Comparison of ENCODE assay signal across 12 cellular contexts in the genomic region with DNA sequence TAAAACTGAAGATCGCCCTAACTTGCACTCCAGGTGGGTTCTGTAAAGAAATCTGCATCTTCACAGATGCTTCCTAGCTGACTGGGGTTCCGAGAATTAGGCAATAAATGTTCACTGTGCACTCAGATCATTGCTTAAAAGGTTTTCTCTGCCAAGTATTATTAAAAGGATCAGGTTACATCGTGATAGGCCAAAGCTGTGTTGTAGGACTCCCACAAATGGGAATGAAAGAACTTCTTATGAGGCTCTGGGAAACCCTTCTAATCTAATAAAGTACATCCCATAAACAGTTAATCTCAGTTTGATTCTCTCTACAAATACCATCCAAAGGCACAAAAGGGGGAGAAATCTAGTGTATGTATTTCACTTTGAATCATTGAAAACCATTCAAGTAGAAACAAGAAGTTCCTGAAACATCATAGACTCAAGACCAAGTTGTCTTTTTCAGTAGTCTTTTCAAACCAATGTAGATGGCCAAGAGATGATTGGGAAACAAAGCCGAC. TPM values are rescaled to one million over a fixed set of nuclear protein-coding genes. Genes with fewer than 3 reads are reported as not detected.
DNase-seq lines count a peak whose midpoint lies in the region; ATAC-seq and TF ChIP-seq lines count a peak whose summit lies in the region.
"Had no signal": no experiment of that assay in that cellular context is flagged by ENCODE, and none has a peak within 500 bp of the region (broad histone marks: within the 10 kb centered on the region; RNA-seq: fewer than 3 reads in every experiment).

No MANE protein-coding gene starts in this region.

- H3K79me2 ChIP-seq in OCI-LY3 (ENCODE audit: low read length) = no peaks in the 10 kb centered on the region

- DNase-seq in NCI-H1694 (lab: John Stamatoyannopoulos, UW) (peak; percentile 12), NCI-H1694 treated with DMSO at 0.1 percent for 48 hours (lab: John Stamatoyannopoulos, UW) (no peak), left kidney (ENCODE audit: low read depth, low spot score) (peak; percentile 7), LoVo (ENCODE audit: low spot score) (no peak), left ventricle myocardium superior (no peak)
- DNase-seq: ACHN; activated CD4-positive, alpha-beta T cell treated with anti-CD3 and anti-CD28 coated beads for 4 hours; psoas muscle had no signal

- H3K9me3 ChIP-seq in OCI-LY3 (ENCODE audit: insufficient read depth, low read length) = no peaks in the 10 kb centered on the region
- H3K9me3 ChIP-seq: psoas muscle, vagina had no signal

- no peaks in the 10 kb centered on the region for H3K27me3 ChIP-seq in OCI-LY3 (ENCODE audit: low read depth, low read length)

- H3K9ac ChIP-seq in OCI-LY3 (ENCODE audit: low read length) = no peak overlapping the region

- H3K36me3 ChIP-seq in OCI-LY3 (replicated peaks; ENCODE audit: low read depth, low read length) = peaks cover 12% of the 10 kb centered on the region

- ATAC-seq in HG02870 (IDR thresholded peaks at IDR 0.05; ENCODE audit: unreplicated experiment) = peak; percentile 45
- no peak for ATAC-seq in HG03045 (IDR thresholded peaks at IDR 0.05; ENCODE audit: unreplicated experiment)
- ATAC-seq in left ventricle myocardium superior = no peak

- intact Hi-C loops in left ventricle myocardium superior (cut with micrococcal nuclease) = no loop called here

- H2AFZ ChIP-seq in OCI-LY3 (ENCODE audit: low read depth, low read length) = no peak overlapping the region

- H4K20me1 ChIP-seq in OCI-LY3 (ENCODE audit: insufficient read depth, low read length) = peaks cover 12% of the 10 kb centered on the region; the same call in 1 of the 2 replicates

- TF ChIP-seq CTCF in OCI-LY3 (IDR thresholded peaks at IDR 0.05; ENCODE audit: low read depth, low read length) = no peak

- peak overlapping the region; percentile 5; the same call in 1 of the 2 replicates for H3K4me3 ChIP-seq in OCI-LY3 (ENCODE audit: low read length)

- no peak overlapping the region for H3K27ac ChIP-seq in OCI-LY3 (ENCODE audit: low read length)
- H3K27ac ChIP-seq: psoas muscle, vagina had no signal

- peaks cover 19% of the 10 kb centered on the region for H3K4me1 ChIP-seq in OCI-LY3 (ENCODE audit: low read length)

- peak overlapping the region; percentile 53 for H3K4me2 ChIP-seq in OCI-LY3 (ENCODE audit: low read length)

RNA-seq across cellular contexts. Expression of gene POU4F1, which starts 7.1 kb away (rescaled TPM):
- not detected for total RNA-seq in left ventricle myocardium superior
- total RNA-seq: vagina had no signal

RNA-seq across cellular contexts. Expression of gene OBI1, which starts 48.5 kb away (rescaled TPM):
- total RNA-seq in left ventricle myocardium superior = 9.9 TPM

Comparison
In these comparisons a context has a peak if more than half of its experiments do, and no peak if none do; other contexts are left out.
1. DNase-seq: peak in NCI-H1694 (single experiment) and left kidney (single experiment); none in NCI-H1694 treated with DMSO at 0.1 percent for 48 hours (single experiment), LoVo (single experiment) and left ventricle myocardium superior (single experiment).